In genomic region chr16:711084-711483, GRCh38 we compare ENCODE assay signal across 18 cellular contexts. TPM values are rescaled to one million over a fixed set of nuclear protein-coding genes. Genes with fewer than 3 reads are reported as not detected.
DNase-seq lines count a peak whose midpoint lies in the region; ATAC-seq and TF ChIP-seq lines count a peak whose summit lies in the region.
"Had no signal": no experiment of that assay in that cellular context is flagged by ENCODE, and none has a peak within 500 bp of the region (broad histone marks: within the 10 kb centered on the region; RNA-seq: fewer than 3 reads in every experiment).

No MANE protein-coding gene starts in this region.

- H3K4me3 ChIP-seq in mammary epithelial cell (replicated peaks in 1 of 3; ENCODE audit: insufficient read depth in 1 of 3, low read depth in 2 of 3, low read length in 3 of 3) (no peak overlapping the region), endocrine pancreas (ENCODE audit: control insufficient read depth, insufficient read depth, low read length) (no peak overlapping the region), GM23338 (no peak overlapping the region)
- H3K4me3 ChIP-seq: coronary artery, left lung, thoracic aorta had no signal

- in situ Hi-C loops in mammary epithelial cell (cut with MboI; ENCODE audit: low sequenced_read_pairs in 2 of 2): loop anchor here in 1 of 2 donors (5.0 to 25.0 kb wide), 2 partner anchors 76 to 351 kb away; partner anchors contain the start of genes CHTF18, RPUSD1 and SSTR5

- TF ChIP-seq CTCF in MCF 10A (IDR thresholded peaks at IDR 0.05; ENCODE audit: unreplicated experiment) (no peak), mammary epithelial cell (conservative IDR thresholded peaks at IDR 0.05 in 1 of 2, IDR thresholded peaks at IDR 0.05 in 1 of 2; ENCODE audit: extremely low read depth in 1 of 2, insufficient read depth in 1 of 2, low read depth in 1 of 2, low read length in 2 of 2) (no peak), GM23338 (conservative IDR thresholded peaks at IDR 0.05; ENCODE audit: low read depth in 2 of 2) (no peak)
- TF ChIP-seq CTCF in CD4-positive, alpha-beta T cell (IDR thresholded peaks at IDR 0.05): no peak

- no peaks in the 10 kb centered on the region for H4K20me1 ChIP-seq in mammary epithelial cell (ENCODE audit: insufficient read depth, low read length)
- H4K20me1 ChIP-seq in GM23338 (replicated peaks; ENCODE audit: insufficient read depth): no peaks in the 10 kb centered on the region

- peak overlapping the region; percentile 31 for H3K27ac Mint-ChIP-seq in MCF 10A (ENCODE audit: low read depth, unreplicated experiment)
- no peak overlapping the region for H3K27ac Mint-ChIP-seq in CD4-positive, alpha-beta T cell
- no peak overlapping the region for H3K27ac Mint-ChIP-seq in GM23338
- H3K27ac Mint-ChIP-seq: activated B cell treated with CpG ODN at 0.5 μM for 24 hours; activated CD4-positive, alpha-beta T cell treated with anti-CD3 and anti-CD28 coated beads, Interleukin-2, amount 10 ng/mL, durations not matched to agents 7 days and 5 days; activated naive CD8-positive, alpha-beta T cell had no signal

- H3K4me3 Mint-ChIP-seq in MCF 10A (ENCODE audit: unreplicated experiment) (peak overlapping the region; percentile 36), GM23338 (no peak overlapping the region)
- H3K4me3 Mint-ChIP-seq in CD4-positive, alpha-beta T cell: no peak overlapping the region
- H3K4me3 Mint-ChIP-seq: activated B cell treated with CpG ODN at 0.5 μM for 24 hours; activated CD4-positive, alpha-beta T cell treated with anti-CD3 and anti-CD28 coated beads, Interleukin-2, amount 10 ng/mL, durations not matched to agents 7 days and 5 days; activated naive CD8-positive, alpha-beta T cell; CD4-positive, alpha-beta memory T cell had no signal

- H3K36me3 Mint-ChIP-seq in MCF 10A (ENCODE audit: insufficient read depth, unreplicated experiment) (peaks cover 4% of the 10 kb centered on the region), GM23338 (ENCODE audit: low read depth) (no peaks in the 10 kb centered on the region)
- no peaks in the 10 kb centered on the region for H3K36me3 Mint-ChIP-seq in CD4-positive, alpha-beta T cell (ENCODE audit: low read depth)
- H3K36me3 Mint-ChIP-seq: activated naive CD8-positive, alpha-beta T cell; CD4-positive, alpha-beta memory T cell; IgD-negative memory B cell had no signal

- H3K79me2 ChIP-seq in mammary epithelial cell (ENCODE audit: insufficient read depth, low read length) (no peaks in the 10 kb centered on the region), GM23338 (replicated peaks; ENCODE audit: insufficient read depth) (no peaks in the 10 kb centered on the region)

- H3K36me3 ChIP-seq in mammary epithelial cell (ENCODE audit: insufficient read depth, low read length) (no peaks in the 10 kb centered on the region), endocrine pancreas (ENCODE audit: control insufficient read depth, insufficient read depth, low read length) (no peaks in the 10 kb centered on the region), GM23338 (ENCODE audit: insufficient read depth) (no peaks in the 10 kb centered on the region)
- H3K36me3 ChIP-seq: left lung, neutrophil, thoracic aorta had no signal

- DNase-seq in MCF 10A (ENCODE audit: unreplicated experiment): no peak
- DNase-seq in mammary epithelial cell: no peak
- no peak for DNase-seq in CD4-positive, alpha-beta T cell
- no peak for DNase-seq in GM23338 (ENCODE audit: low spot score)
- DNase-seq: NCI-H1048, NCI-H1694, NCI-H446 treated with DMSO at 0.1 percent for 48 hours had no signal

- no peaks in the 10 kb centered on the region for H3K9me2 ChIP-seq in GM23338 (ENCODE audit: insufficient read depth)

- no peak overlapping the region for H2AFZ ChIP-seq in mammary epithelial cell (ENCODE audit: low read depth, low read length)
- H2AFZ ChIP-seq in GM23338: no peak overlapping the region

- 0 out of 2 replicates have a peak, but pooled peaks cover 6% of the 10 kb centered on the region for H3F3A ChIP-seq in GM23338 (replicated peaks; ENCODE audit: low read depth)

- POLR2A ChIA-PET in MCF 10A (lab: Yijun Ruan, JAX): interaction anchor here (0.7 to 8.8 kb wide), 3 partner anchors 13 to 74 kb away, joined by 3 to 124 read pairs (median 5); partner anchors contain the start of genes ANTKMT, CCDC78, HAGHL and WDR24
- POLR2A ChIA-PET in CD4-positive, alpha-beta T cell (lab: Charles Lee): no interaction called here

- no peak for ATAC-seq in CD4-positive, alpha-beta T cell (ENCODE audit: poor library complexity)
- ATAC-seq in GM23338: no peak

- CTCF ChIA-PET in MCF 10A (lab: Yijun Ruan, JAX): interaction anchor here (0.6 to 3.9 kb wide), 9 partner anchors 9 to 1353 kb away, joined by 3 to 34 read pairs (median 3); partner anchors contain the start of genes CHTF18 and RPUSD1
- CTCF ChIA-PET in mammary epithelial cell (lab: Charles Lee; ENCODE audit: low non-redundant PET): no interaction called here
- CTCF ChIA-PET in CD4-positive, alpha-beta T cell (lab: Charles Lee): interaction anchor here (1.3 kb wide), 1 partner anchor 10 kb away, joined by 3 read pairs; the partner anchor contains the start of gene ANTKMT

- BruUV-seq in MCF 10A (replicated peaks; lab: Mats Ljungman, UMichigan) (no TSS peak), mammary epithelial cell (replicated peaks; lab: Mats Ljungman, UMichigan) (no TSS peak)

- H3K9ac ChIP-seq in mammary epithelial cell (ENCODE audit: insufficient read depth, low read length) (no peak overlapping the region), endocrine pancreas (ENCODE audit: control insufficient read depth, insufficient read depth, low read length) (peak overlapping the region; percentile 27)

- intact Hi-C loops in MCF 10A (cut with micrococcal nuclease): loop anchor here (2.0 kb wide), 1 partner anchor 344 kb away; no protein-coding TSS in a partner anchor
- intact Hi-C loops in mammary epithelial cell (cut with micrococcal nuclease): loop anchor here (1.0 kb wide), 1 partner anchor 344 kb away; no protein-coding TSS in a partner anchor
- intact Hi-C loops in CD4-positive, alpha-beta T cell (cut with DNase I, micrococcal nuclease): loop anchor here (1.0 to 5.0 kb wide), 5 partner anchors 30 to 481 kb away; no protein-coding TSS in a partner anchor

- H3K27ac ChIP-seq in mammary epithelial cell (ENCODE audit: insufficient read depth, low read depth, low read length): no peak overlapping the region
- H3K27ac ChIP-seq in temporal lobe (ENCODE audit: low read depth, low read length): peak overlapping the region; percentile 97
- no peak overlapping the region for H3K27ac ChIP-seq in CD4-positive, alpha-beta T cell (ENCODE audit: low read depth, low read length)
- H3K27ac ChIP-seq in GM23338 (ENCODE audit: low read depth): no peak overlapping the region
- H3K27ac ChIP-seq: coronary artery, left lung, neutrophil, thoracic aorta had no signal

- H3K4me2 ChIP-seq in mammary epithelial cell (ENCODE audit: insufficient read depth, low read depth, low read length) (no peak overlapping the region), GM23338 (no peak overlapping the region)

- H3K27me3 ChIP-seq in mammary epithelial cell (ENCODE audit: insufficient read depth, low read length): peaks cover 15% of the 10 kb centered on the region
- no peaks in the 10 kb centered on the region for H3K27me3 ChIP-seq in endocrine pancreas (ENCODE audit: control insufficient read depth, insufficient read depth, low read length)
- H3K27me3 ChIP-seq in CD4-positive, alpha-beta T cell (ENCODE audit: control insufficient read depth, insufficient read depth, low read length): peaks cover 57% of the 10 kb centered on the region
- H3K27me3 ChIP-seq in GM23338 (ENCODE audit: insufficient read depth): peaks cover 71% of the 10 kb centered on the region

- 29% methylated on average over 8 of the region's 12 CpGs for WGBS in mammary epithelial cell (ENCODE audit: low coverage, missing lambda C conversion rate)

- H3K9me3 ChIP-seq in mammary epithelial cell (replicated peaks; ENCODE audit: insufficient read depth, low read length) (no peaks in the 10 kb centered on the region), endocrine pancreas (ENCODE audit: control insufficient read depth, low read length) (no peaks in the 10 kb centered on the region)
- no peaks in the 10 kb centered on the region for H3K9me3 ChIP-seq in CD4-positive, alpha-beta T cell (ENCODE audit: control insufficient read depth, low read length)
- H3K9me3 ChIP-seq: left lung, neutrophil, thoracic aorta had no signal

- dilution Hi-C loops in mammary epithelial cell (cut with HindIII; ENCODE audit: low sequenced_read_pairs): loop anchor here (5.0 to 25.0 kb wide), 7 partner anchors 54 to 676 kb away; partner anchors contain the start of genes CHTF18 and RPUSD1

- H3K4me1 ChIP-seq in mammary epithelial cell (ENCODE audit: insufficient read depth, low read length): peaks cover 29% of the 10 kb centered on the region
- no peaks in the 10 kb centered on the region for H3K4me1 ChIP-seq in endocrine pancreas (ENCODE audit: control insufficient read depth, insufficient read depth, low read length)
- H3K4me1 ChIP-seq in GM23338 (ENCODE audit: insufficient read depth): peaks cover under 1% of the 10 kb centered on the region; the same call in 1 of the 2 replicates

- no peaks in the 10 kb centered on the region for H3K9me3 Mint-ChIP-seq in MCF 10A (ENCODE audit: unreplicated experiment)
- no peaks in the 10 kb centered on the region for H3K9me3 Mint-ChIP-seq in CD4-positive, alpha-beta T cell
- H3K9me3 Mint-ChIP-seq in GM23338: peaks cover 4% of the 10 kb centered on the region; the same call in 1 of the 3 replicates
- H3K9me3 Mint-ChIP-seq: activated B cell treated with CpG ODN at 0.5 μM for 24 hours; activated CD4-positive, alpha-beta T cell treated with anti-CD3 and anti-CD28 coated beads, Interleukin-2, amount 10 ng/mL, durations not matched to agents 7 days and 5 days; CD4-positive, alpha-beta memory T cell; IgD-negative memory B cell had no signal

- H3K4me1 Mint-ChIP-seq in MCF 10A (ENCODE audit: insufficient read depth, unreplicated experiment) (peaks cover 24% of the 10 kb centered on the region), GM23338 (no peaks in the 10 kb centered on the region; the same call in 2 of the 3 replicates)
- H3K4me1 Mint-ChIP-seq in CD4-positive, alpha-beta T cell (ENCODE audit: low read depth): peaks cover 4% of the 10 kb centered on the region

- H3K27me3 Mint-ChIP-seq in MCF 10A (ENCODE audit: insufficient read depth, unreplicated experiment): no peaks in the 10 kb centered on the region
- peaks cover 58% of the 10 kb centered on the region for H3K27me3 Mint-ChIP-seq in CD4-positive, alpha-beta T cell
- H3K27me3 Mint-ChIP-seq in GM23338 (ENCODE audit: insufficient read depth, low read depth, poor library complexity): peaks cover 59% of the 10 kb centered on the region

RNA-seq across cellular contexts. Expression of gene METRN, which starts 3.8 kb away (rescaled TPM):
- total RNA-seq in MCF 10A (2022) (56.3 and 69.5 TPM in 2 replicates), mammary epithelial cell (10 to 100 TPM; 22.2 to 53.1 TPM), temporal lobe (6.9 TPM)
- polyA plus RNA-seq in mammary epithelial cell (15.0 TPM), GM23338 (2016; fragmentation: Nextera tagmentation; extraction: Ambion mirVana) (18.7 and 28.9 TPM in 2 replicates)
- polyA minus RNA-seq in mammary epithelial cell: 2.5 TPM
- 1 to 10 TPM; 2.6 to 3.2 TPM for total RNA-seq in CD4-positive, alpha-beta T cell
- 33.0 and 36.9 TPM in 2 replicates for total RNA-seq in GM23338 (2014; rRNA removed; shearing (Covaris generic))

RNA-seq across cellular contexts. Expression of gene FBXL16, which starts 5.5 kb away (rescaled TPM):
- 40.5 and 48.2 TPM in 2 replicates for total RNA-seq in MCF 10A (2022)
- total RNA-seq in mammary epithelial cell: 1 to 10 TPM in 1 of 2 donors, under 1 TPM in 1; 0.33 to 2.6 TPM
- 0.53 TPM for polyA plus RNA-seq in mammary epithelial cell
- polyA minus RNA-seq in mammary epithelial cell: 1.8 TPM
- total RNA-seq in temporal lobe: 9.3 TPM
- 10 to 100 TPM; 11.0 to 11.7 TPM for total RNA-seq in CD4-positive, alpha-beta T cell
- total RNA-seq in GM23338 (2014; rRNA removed; shearing (Covaris generic)): 10.6 and 12.6 TPM in 2 replicates
- 7.9 and 8.9 TPM in 2 replicates for polyA plus RNA-seq in GM23338 (2016; fragmentation: Nextera tagmentation; extraction: Ambion mirVana)
- total RNA-seq: thoracic aorta had no signal

RNA-seq across cellular contexts. Expression of gene ANTKMT, which starts 9.9 kb away (rescaled TPM):
- total RNA-seq in MCF 10A (2022): 54.7 and 55.8 TPM in 2 replicates
- 10 to 100 TPM; 13.5 to 35.4 TPM for total RNA-seq in mammary epithelial cell
- polyA plus RNA-seq in mammary epithelial cell: 12.6 TPM
- 0.72 TPM for polyA minus RNA-seq in mammary epithelial cell
- 12.3 TPM for total RNA-seq in temporal lobe
- 1 to 10 TPM; 8.1 TPM for total RNA-seq in CD4-positive, alpha-beta T cell
- total RNA-seq in GM23338 (2014; rRNA removed; shearing (Covaris generic)): 23.8 and 37.1 TPM in 2 replicates
- polyA plus RNA-seq in GM23338 (2016; fragmentation: Nextera tagmentation; extraction: Ambion mirVana): 37.2 and 59.0 TPM in 2 replicates

RNA-seq across cellular contexts. Expression of gene CCDC78, which starts 15.2 kb away (rescaled TPM):
- total RNA-seq in MCF 10A (2022) (4.6 and 6.0 TPM in 2 replicates), mammary epithelial cell (1 to 10 TPM; 3.0 to 5.8 TPM), temporal lobe (2.5 TPM)
- polyA plus RNA-seq in mammary epithelial cell (3.5 TPM), GM23338 (2016; fragmentation: Nextera tagmentation; extraction: Ambion mirVana) (8.7 and 10.5 TPM in 2 replicates)
- not detected for polyA minus RNA-seq in mammary epithelial cell
- total RNA-seq in CD4-positive, alpha-beta T cell: 1 to 10 TPM; 1.2 to 2.7 TPM
- total RNA-seq in GM23338 (2014; rRNA removed; shearing (Covaris generic)): 3.5 and 12.6 TPM in 2 replicates
- polyA plus RNA-seq: CD4-positive, alpha-beta memory T cell had no signal

RNA-seq across cellular contexts. Expression of gene HAGHL, which starts 15.8 kb away (rescaled TPM):
- total RNA-seq in MCF 10A (2022): 20.1 and 24.5 TPM in 2 replicates
- total RNA-seq in mammary epithelial cell: 10 to 100 TPM in 1 of 2 donors, 1 to 10 TPM in 1; 8.0 to 20.2 TPM
- polyA plus RNA-seq in mammary epithelial cell: 8.0 TPM
- 1.0 TPM for polyA minus RNA-seq in mammary epithelial cell
- total RNA-seq in temporal lobe: 9.6 TPM
- total RNA-seq in CD4-positive, alpha-beta T cell: 1 to 10 TPM; 7.1 to 9.2 TPM
- total RNA-seq in GM23338 (2014; rRNA removed; shearing (Covaris generic)): 19.1 and 21.6 TPM in 2 replicates
- 35.3 and 45.2 TPM in 2 replicates for polyA plus RNA-seq in GM23338 (2016; fragmentation: Nextera tagmentation; extraction: Ambion mirVana)
